8 cellular contexts compared by ENCODE assay signal in genomic region chr15:60423540-60423939, GRCh38. TPM values are rescaled to one million over a fixed set of nuclear protein-coding genes. Genes with fewer than 3 reads are reported as not detected.
A peak's percentile ranks its signal among the peaks of the same experiment; 100 is the strongest.
DNase-seq lines count a peak whose midpoint lies in the region; ATAC-seq and TF ChIP-seq lines count a peak whose summit lies in the region.

No MANE protein-coding gene starts in this region.

- H3K4me3 Mint-ChIP-seq in HFFc6 = peak overlapping the region; percentile 79

- peaks cover 88% of the 10 kb centered on the region for H3K4me1 Mint-ChIP-seq in HFFc6 (ENCODE audit: low read depth)

- ATAC-seq in HG03469 (IDR thresholded peaks at IDR 0.05; ENCODE audit: unreplicated experiment) = no peak

- no peaks in the 10 kb centered on the region for H3K9me3 ChIP-seq in AG04450 (ENCODE audit: control insufficient read depth, insufficient read depth, low read length)

- H3K27ac ChIP-seq in AG04450 (ENCODE audit: low read depth, low read length) = no peak overlapping the region

- H3K4me3 ChIP-seq in AG04450 (ENCODE audit: low read depth, low read length) = no peak overlapping the region

- H3K27me3 ChIP-seq in AG04450 (ENCODE audit: control insufficient read depth, insufficient read depth, low read length) = no peaks in the 10 kb centered on the region

- H3K36me3 Mint-ChIP-seq in HFFc6 (ENCODE audit: low read depth) = peaks cover 11% of the 10 kb centered on the region; the same call in 1 of the 2 replicates

- no peaks in the 10 kb centered on the region for H3K9me3 Mint-ChIP-seq in HFFc6

- POLR2A ChIA-PET in AG04450 (lab: Yijun Ruan, JAX) = interaction anchor here (1.0 to 1.2 kb wide), 3 partner anchors 24 to 52 kb away, joined by 3 to 4 read pairs (median 4); partner anchors contain the start of gene ANXA2

- CTCF ChIA-PET in AG04450 (lab: Charles Lee) = no interaction called here

- DNase-seq in AG04450 (ENCODE audit: low read depth, low spot score) = peak; percentile 80
- DNase-seq in HFFc6 = peak; percentile 94
- peak; percentile 92 for DNase-seq in amniotic epithelial cell (ENCODE audit: low read depth)
- DNase-seq in left kidney (ENCODE audit: low read depth, low spot score) = peak; percentile 93
- DNase-seq in T-helper 9 cell = no peak
- DNase-seq in NCI-H146 (lab: John Stamatoyannopoulos, UW) = no peak
- no peak for DNase-seq in NCI-H774 (lab: John Stamatoyannopoulos, UW)

- H3K27me3 Mint-ChIP-seq in HFFc6 (ENCODE audit: insufficient read depth) = no peaks in the 10 kb centered on the region

- TF ChIP-seq CTCF in AG04450 (IDR thresholded peaks at IDR 0.05; ENCODE audit: low read depth, low read length) (no peak), HFFc6 (IDR thresholded peaks at IDR 0.05) (no peak)

- peak overlapping the region; percentile 93 for H3K27ac Mint-ChIP-seq in HFFc6

RNA-seq across cellular contexts. Expression of gene ANXA2, which starts 25.8 kb away (rescaled TPM):
- 4,288 and 4,537 TPM in 2 replicates for polyA plus RNA-seq in AG04450 (2011; rRNA removed)
- 3,312 and 3,619 TPM in 2 replicates for polyA minus RNA-seq in AG04450 (2011; rRNA and poly(A)+ RNA removed)
- 1,000 to 10,000 TPM; 4,445 to 5,074 (median 4,643) TPM for total RNA-seq in HFFc6 (2021; fragmentation: NEBNext Ultra II Directional; extraction: Animal tissue kit (Norgen Biotek cat#: 25700))

RNA-seq across cellular contexts. Expression of gene ICE2, which starts 55.4 kb away (rescaled TPM):
- 23.6 and 29.3 TPM in 2 replicates for polyA plus RNA-seq in AG04450 (2011; rRNA removed)
- polyA minus RNA-seq in AG04450 (2011; rRNA and poly(A)+ RNA removed) = 25.9 and 28.4 TPM in 2 replicates
- 10 to 100 TPM; 29.3 to 36.9 (median 33.8) TPM for total RNA-seq in HFFc6 (2021; fragmentation: NEBNext Ultra II Directional; extraction: Animal tissue kit (Norgen Biotek cat#: 25700))

Comparison
In these comparisons a context has a peak if more than half of its experiments do, and no peak if none do; other contexts are left out.
1. DNase-seq: peak in AG04450 (single experiment), HFFc6 (single experiment), amniotic epithelial cell (single experiment) and left kidney (single experiment); none in T-helper 9 cell (single experiment), NCI-H146 (single experiment) and NCI-H774 (single experiment).